Comparison of ENCODE assay signal across 16 cellular contexts in the genomic region with DNA sequence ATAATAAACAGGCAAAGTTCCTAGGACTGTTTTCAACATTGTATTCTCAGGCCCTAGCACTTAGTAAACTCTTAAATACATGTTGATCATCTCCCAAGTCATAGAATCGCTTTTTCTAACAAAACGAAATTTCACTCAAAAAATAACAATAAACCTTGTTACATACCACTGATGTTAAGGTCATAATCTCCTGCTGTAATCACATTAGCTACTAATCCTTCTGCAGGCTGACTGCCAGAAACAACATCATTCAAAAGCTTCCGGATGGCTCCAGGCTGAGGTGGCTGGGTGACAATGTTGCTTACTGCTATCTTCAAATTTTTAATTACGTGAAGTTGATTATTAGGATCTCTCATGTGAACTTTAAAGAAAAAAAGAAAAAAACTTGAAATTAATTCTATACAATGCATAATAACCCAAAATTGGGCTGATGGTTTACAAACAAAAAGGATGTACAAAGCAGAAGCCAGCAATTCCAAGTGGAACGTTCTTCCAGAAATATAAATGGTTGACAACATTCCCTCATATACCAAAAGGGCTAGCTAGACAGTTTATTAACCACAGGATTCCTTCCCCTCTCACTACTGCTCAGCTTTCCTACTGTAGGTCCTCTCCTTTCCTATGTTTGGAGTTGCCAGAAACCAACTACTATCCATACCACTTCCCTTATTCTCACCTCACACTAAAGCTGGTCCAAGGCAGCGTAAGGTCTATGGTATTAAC. TPM values are rescaled to one million over a fixed set of nuclear protein-coding genes. Genes with fewer than 3 reads are reported as not detected.
DNase-seq lines count a peak whose midpoint lies in the region; ATAC-seq, FAIRE-seq and TF ChIP-seq lines count a peak whose summit lies in the region.
"Had no signal": no experiment of that assay in that cellular context is flagged by ENCODE, and none has a peak within 500 bp of the region (broad histone marks: within the 10 kb centered on the region; RNA-seq: fewer than 3 reads in every experiment).

No MANE protein-coding gene starts in this region.

- H3K9ac ChIP-seq in endothelial cell of umbilical vein (replicated peaks; ENCODE audit: extremely low read depth, insufficient read depth, low read length) = no peak overlapping the region

- CTCF ChIA-PET in endothelial cell of umbilical vein (lab: Charles Lee) = interaction anchor here (1.0 to 1.9 kb wide), 2 partner anchors 11 to 40 kb away, joined by 3 to 8 read pairs; no protein-coding TSS in a partner anchor

- H3K4me1 ChIP-seq in SJCRH30 (peaks cover 3% of the 10 kb centered on the region; the same call in 1 of the 2 replicates), endothelial cell of umbilical vein (ENCODE audit: control insufficient read depth, extremely low read depth, insufficient read depth, low read length) (peaks cover 12% of the 10 kb centered on the region)

- H3K9me1 ChIP-seq in endothelial cell of umbilical vein (replicated peaks; ENCODE audit: control insufficient read depth, extremely low read depth, insufficient read depth, low read length) = no peaks in the 10 kb centered on the region

- in situ Hi-C loops in G401 (cut with HindIII; ENCODE audit: low sequenced_read_pairs) = no loop called here

- ATAC-seq in naive thymus-derived CD8-positive, alpha-beta T cell = no peak
- ATAC-seq in HG03108 (IDR thresholded peaks at IDR 0.05; ENCODE audit: unreplicated experiment) = no peak

- no peak overlapping the region for H3K4me3 ChIP-seq in SJCRH30
- H3K4me3 ChIP-seq in endothelial cell of umbilical vein (replicated peaks in 1 of 3; ENCODE audit: insufficient read depth in 1 of 3, low read depth in 1 of 3, low read length in 3 of 3) = no peak overlapping the region
- H3K4me3 ChIP-seq: right lobe of liver had no signal

- H3K79me2 ChIP-seq in endothelial cell of umbilical vein (ENCODE audit: control insufficient read depth, insufficient read depth, low read length) = peaks cover 43% of the 10 kb centered on the region

- no peaks in the 10 kb centered on the region for H3K9me3 Mint-ChIP-seq in progenitor cell of endocrine pancreas (ENCODE audit: low read depth)
- H3K9me3 Mint-ChIP-seq in naive thymus-derived CD8-positive, alpha-beta T cell = no peaks in the 10 kb centered on the region
- H3K9me3 Mint-ChIP-seq: activated T-helper 1 cell treated with anti-CD3 and anti-CD28 coated beads, Interleukin-12 subunit alpha, Interleukin-12 subunit beta, Interleukin-2, Interleukin-4 antibody, amounts not matched to agents 30 ng/mL and 10 ng/mL and 1 ng/mL, durations not matched to agents 14 hours and 24 hours and 36 hours; nephron progenitor cell; stimulated activated naive CD8-positive, alpha-beta T cell treated with anti-CD3 and anti-CD28 coated beads, Interleukin-15, Interleukin-2, amounts not matched to agents 100 ng/mL and 50 ng/mL, for 24 hours had no signal

- H3K27me3 ChIP-seq in SJCRH30 (no peaks in the 10 kb centered on the region), endothelial cell of umbilical vein (ENCODE audit: control insufficient read depth in 2 of 2, insufficient read depth in 2 of 2, low read length in 2 of 2) (no peaks in the 10 kb centered on the region)
- H3K27me3 ChIP-seq: right lobe of liver had no signal

- peaks cover 2% of the 10 kb centered on the region for H3K4me1 Mint-ChIP-seq in progenitor cell of endocrine pancreas (ENCODE audit: low read depth)
- peaks cover 0 to 23% (median 16%) of the 10 kb centered on the region in 4 donors for H3K4me1 Mint-ChIP-seq in naive thymus-derived CD8-positive, alpha-beta T cell
- H3K4me1 Mint-ChIP-seq: nephron progenitor cell had no signal

- peak; percentile 47 for DNase-seq in G401 (ENCODE audit: low spot score)
- peak; percentile 9 to 37 for DNase-seq in SJCRH30
- DNase-seq in endothelial cell of umbilical vein (ENCODE audit: low read depth, low spot score) = peak; percentile 74
- DNase-seq in progenitor cell of endocrine pancreas (ENCODE audit: low spot score, unreplicated experiment) = no peak
- no peak for DNase-seq in naive thymus-derived CD8-positive, alpha-beta T cell
- no peak for DNase-seq in activated T-cell treated with anti-CD3 and anti-CD28 coated beads for 4 hours
- DNase-seq: activated CD4-positive, alpha-beta T cell treated with anti-CD3 and anti-CD28 coated beads for 1 hour; amygdala; GDM1; nephron progenitor cell; right lobe of liver had no signal

- H2AFZ ChIP-seq in endothelial cell of umbilical vein (ENCODE audit: low read depth, low read length) = no peak overlapping the region

- dilution Hi-C loops in endothelial cell of umbilical vein (cut with MboI; ENCODE audit: extremely low pct_ligation_motif_present, low sequenced_read_pairs) = no loop called here

- POLR2A ChIA-PET in endothelial cell of umbilical vein (lab: Charles Lee) = interaction anchor here (1.3 kb wide), 1 partner anchor 11 kb away, joined by 7 read pairs; a partner anchor contains a TSS
- POLR2A ChIA-PET in naive thymus-derived CD8-positive, alpha-beta T cell (lab: Charles Lee) = interaction anchor here (0.5 to 1.9 kb wide), 2 partner anchors 11 to 111 kb away, joined by 3 to 7 read pairs; a partner anchor contains a TSS

- no peaks in the 10 kb centered on the region for H4K20me1 ChIP-seq in endothelial cell of umbilical vein (replicated peaks; ENCODE audit: control insufficient read depth, extremely low read depth, insufficient read depth, low read length)

- TF ChIP-seq CTCF in endothelial cell of umbilical vein (IDR thresholded peaks at IDR 0.05; ENCODE audit: extremely low read depth in 1 of 2, insufficient read depth in 1 of 2, low read depth in 1 of 2, low read length in 2 of 2) = no peak
- TF ChIP-seq CTCF in progenitor cell of endocrine pancreas (IDR thresholded peaks at IDR 0.05; ENCODE audit: unreplicated experiment) = no peak

- intact Hi-C loops in endothelial cell of umbilical vein (cut with micrococcal nuclease) = no loop called here

- no peaks in the 10 kb centered on the region for H3K27me3 Mint-ChIP-seq in progenitor cell of endocrine pancreas
- no peaks in the 10 kb centered on the region for H3K27me3 Mint-ChIP-seq in naive thymus-derived CD8-positive, alpha-beta T cell
- H3K27me3 Mint-ChIP-seq: stimulated activated naive CD8-positive, alpha-beta T cell treated with anti-CD3 and anti-CD28 coated beads, Interleukin-15, Interleukin-2, amounts not matched to agents 100 ng/mL and 50 ng/mL, for 24 hours had no signal

- peak overlapping the region; percentile 53 for H3K27ac Mint-ChIP-seq in progenitor cell of endocrine pancreas
- H3K27ac Mint-ChIP-seq in naive thymus-derived CD8-positive, alpha-beta T cell = peak overlapping the region in 4 of 10 donors; percentile 4 to 85 (median 65)
- H3K27ac Mint-ChIP-seq: activated T-helper 1 cell treated with anti-CD3 and anti-CD28 coated beads, Interleukin-12 subunit alpha, Interleukin-12 subunit beta, Interleukin-2, Interleukin-4 antibody, amounts not matched to agents 30 ng/mL and 10 ng/mL and 1 ng/mL, durations not matched to agents 14 hours and 24 hours and 36 hours; nephron progenitor cell; stimulated activated naive CD8-positive, alpha-beta T cell treated with anti-CD3 and anti-CD28 coated beads, Interleukin-15, Interleukin-2, amounts not matched to agents 100 ng/mL and 50 ng/mL, for 24 hours had no signal

- H3K9me3 ChIP-seq in SJCRH30 (replicated peaks) = no peaks in the 10 kb centered on the region
- H3K9me3 ChIP-seq in endothelial cell of umbilical vein (replicated peaks; ENCODE audit: control insufficient read depth, insufficient read depth, low read length) = no peaks in the 10 kb centered on the region
- H3K9me3 ChIP-seq: right lobe of liver had no signal

- peak; percentile 91 for FAIRE-seq in endothelial cell of umbilical vein (lab: Jason Lieb, UNC)
- FAIRE-seq: GM18507, H54 had no signal

- H3K4me2 ChIP-seq in endothelial cell of umbilical vein (ENCODE audit: insufficient read depth, low read length) = peak overlapping the region; percentile 70

- no TSS peak for BruUV-seq in endothelial cell of umbilical vein (replicated peaks; lab: Mats Ljungman, UMichigan)

- H3K4me3 Mint-ChIP-seq in progenitor cell of endocrine pancreas (ENCODE audit: low read depth) = no peak overlapping the region
- H3K4me3 Mint-ChIP-seq in naive thymus-derived CD8-positive, alpha-beta T cell = no peak overlapping the region
- H3K4me3 Mint-ChIP-seq: activated T-helper 1 cell treated with anti-CD3 and anti-CD28 coated beads, Interleukin-12 subunit alpha, Interleukin-12 subunit beta, Interleukin-2, Interleukin-4 antibody, amounts not matched to agents 30 ng/mL and 10 ng/mL and 1 ng/mL, durations not matched to agents 14 hours and 24 hours and 36 hours; nephron progenitor cell; stimulated activated naive CD8-positive, alpha-beta T cell treated with anti-CD3 and anti-CD28 coated beads, Interleukin-15, Interleukin-2, amounts not matched to agents 100 ng/mL and 50 ng/mL, for 24 hours had no signal

- H3K36me3 ChIP-seq in SJCRH30 (no peaks in the 10 kb centered on the region), endothelial cell of umbilical vein (ENCODE audit: control insufficient read depth in 2 of 2, extremely low read depth in 1 of 2, insufficient read depth in 2 of 2, low read length in 2 of 2) (peaks cover 1 to 2% of the 10 kb centered on the region in 2 experiments)

- peaks cover 9% of the 10 kb centered on the region for H3K36me3 Mint-ChIP-seq in progenitor cell of endocrine pancreas (ENCODE audit: insufficient read depth)
- H3K36me3 Mint-ChIP-seq in naive thymus-derived CD8-positive, alpha-beta T cell = peaks cover 0 to 70% (median 7%) of the 10 kb centered on the region in 3 donors

- no peak for TF ChIP-seq POLR2A in endothelial cell of umbilical vein (IDR thresholded peaks at IDR 0.05; ENCODE audit: low read depth, low read length)

- H3K27ac ChIP-seq in SJCRH30 = no peak overlapping the region
- H3K27ac ChIP-seq in endothelial cell of umbilical vein (ENCODE audit: insufficient read depth, low read depth, low read length) = no peak overlapping the region
- H3K27ac ChIP-seq: right lobe of liver had no signal

TF ChIP-seq in endothelial cell of umbilical vein, 7 proteins besides CTCF, POLR2A, EP300 and RAD21 (continues in another document):
- peak; percentile 64 for TF ChIP-seq GATA2 (IDR thresholded peaks at IDR 0.05; ENCODE audit: insufficient read depth, insufficient read length, low read depth, low read length)

RNA-seq across cellular contexts. Expression of a gene that starts 11.6 kb away (rescaled TPM):
- 35.2 and 65.8 TPM in 2 replicates for total RNA-seq in G401 (2014; rRNA removed; shearing (Covaris generic))
- total RNA-seq in SJCRH30 (2014; rRNA removed; shearing (Covaris generic)) = 14.4 and 15.4 TPM in 2 replicates
- total RNA-seq in endothelial cell of umbilical vein = 30.1 and 34.1 TPM in 2 replicates
- polyA plus RNA-seq in endothelial cell of umbilical vein = 23.1 and 25.0 TPM in 2 replicates
- polyA plus RNA-seq in endothelial cell of umbilical vein (2011; cell fraction: cytosol; rRNA removed) = 27.9 and 28.1 TPM in 2 replicates
- 51.4 and 55.7 TPM in 2 replicates for polyA plus RNA-seq in endothelial cell of umbilical vein (2011; cell fraction: nucleus; rRNA removed)
- polyA plus RNA-seq in endothelial cell of umbilical vein (2012) = 16.2 and 24.5 TPM in 2 replicates
- polyA minus RNA-seq in endothelial cell of umbilical vein = 93.2 and 97.5 TPM in 2 replicates
- polyA minus RNA-seq in endothelial cell of umbilical vein (2011; cell fraction: cytosol; rRNA and poly(A)+ RNA removed) = 19.5 TPM
- 73.7 and 129 TPM in 2 replicates for polyA minus RNA-seq in endothelial cell of umbilical vein (2011; cell fraction: nucleus; rRNA and poly(A)+ RNA removed)
- 39.8 and 45.3 TPM in 2 replicates for total RNA-seq in progenitor cell of endocrine pancreas
- total RNA-seq in naive thymus-derived CD8-positive, alpha-beta T cell = 10 to 100 TPM; 60.2 to 62.7 TPM
- polyA plus RNA-seq in naive thymus-derived CD8-positive, alpha-beta T cell = 10 to 100 TPM; 13.2 to 18.6 (median 14.0) TPM

Comparison
In these comparisons a context has a peak if more than half of its experiments do, and no peak if none do; other contexts are left out.
1. DNase-seq: peak in G401 (single experiment), SJCRH30 (2 of 2) and endothelial cell of umbilical vein (single experiment); none in progenitor cell of endocrine pancreas (single experiment), naive thymus-derived CD8-positive, alpha-beta T cell (0 of 10) and activated T-cell treated with anti-CD3 and anti-CD28 coated beads for 4 hours (single experiment).